Comparison of ENCODE assay signal across 12 cellular contexts in the genomic region with DNA sequence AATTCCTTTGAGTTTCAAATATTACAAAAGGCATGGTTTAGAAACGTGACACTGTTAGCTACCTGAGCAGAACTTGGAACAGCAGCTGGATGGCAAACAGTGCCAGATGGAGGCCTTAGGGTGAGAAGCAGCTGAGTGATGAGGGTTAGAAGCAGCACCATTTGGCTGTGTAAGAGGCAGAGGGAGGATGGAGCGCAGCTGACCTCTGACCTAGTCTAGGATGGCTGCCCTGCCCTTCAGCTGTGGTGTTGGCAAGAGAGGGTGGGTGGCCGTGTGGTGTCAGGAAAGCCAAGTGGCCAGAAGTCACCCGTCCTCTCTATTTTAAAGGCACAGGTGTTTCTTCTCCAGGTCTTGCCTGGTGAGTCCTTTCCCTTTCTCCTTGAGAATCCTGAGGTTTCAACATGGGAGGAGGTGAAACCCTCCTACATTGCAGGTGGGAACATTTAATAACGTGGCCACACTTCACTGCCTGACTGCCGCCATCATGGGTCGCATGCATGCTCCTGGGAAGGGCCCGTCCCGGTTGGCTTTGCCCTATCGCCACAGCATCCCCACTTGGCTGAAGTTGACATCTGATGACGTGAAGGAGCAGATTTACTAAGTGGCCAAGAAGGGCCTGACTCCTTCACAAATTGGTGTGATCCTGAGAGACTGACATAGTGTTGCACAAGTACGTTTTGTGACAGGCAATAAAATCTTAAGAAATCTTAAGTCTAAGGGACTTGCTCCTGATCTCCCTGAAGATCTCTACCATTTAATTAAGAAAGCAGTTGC. TPM values are rescaled to one million over a fixed set of nuclear protein-coding genes. Genes with fewer than 3 reads are reported as not detected.
A peak's percentile ranks its signal among the peaks of the same experiment; 100 is the strongest.
DNase-seq lines count a peak whose midpoint lies in the region; ATAC-seq and TF ChIP-seq lines count a peak whose summit lies in the region.
"Had no signal": no experiment of that assay in that cellular context is flagged by ENCODE, and none has a peak within 500 bp of the region (broad histone marks: within the 10 kb centered on the region; RNA-seq: fewer than 3 reads in every experiment).

No MANE protein-coding gene starts in this region.

- no peak overlapping the region for H3K9ac ChIP-seq in smooth muscle cell (ENCODE audit: low read depth)

- H3K4me2 ChIP-seq in smooth muscle cell, result no peak overlapping the region

- H3K27me3 ChIP-seq in RWPE2 (ENCODE audit: insufficient read depth, poor library complexity, severe bottlenecking) (no peaks in the 10 kb centered on the region), gastroesophageal sphincter (no peaks in the 10 kb centered on the region), smooth muscle cell (ENCODE audit: low read depth) (no peaks in the 10 kb centered on the region)
- H3K27me3 ChIP-seq: cardiac muscle cell, left lung had no signal

- no peak for TF ChIP-seq POLR2A in gastroesophageal sphincter (IDR thresholded peaks at IDR 0.05)

- ATAC-seq in RWPE2 (ENCODE audit: low read depth) (no peak), gastroesophageal sphincter (peak; percentile 58)

- H3K27ac ChIP-seq in RWPE2 (ENCODE audit: poor library complexity, severe bottlenecking), result peak overlapping the region; percentile 96
- H3K27ac ChIP-seq in gastroesophageal sphincter, result peak overlapping the region in 2 of 4 donors; percentile 29 to 50
- peak overlapping the region; percentile 21 for H3K27ac ChIP-seq in smooth muscle cell (ENCODE audit: low read depth)
- H3K27ac ChIP-seq in substantia nigra (ENCODE audit: low read depth, low read length, poor library complexity, severe bottlenecking), result no peak overlapping the region
- H3K27ac ChIP-seq: cardiac muscle cell, left lung had no signal

- no peaks in the 10 kb centered on the region for H3K79me2 ChIP-seq in smooth muscle cell (ENCODE audit: low read depth)

- DNase-seq in NCI-H1694 treated with DMSO at 0.1 percent for 48 hours (lab: John Stamatoyannopoulos, UW) (peak; percentile 26), RWPE2 (ENCODE audit: low spot score) (peak; percentile 63), smooth muscle cell (lab: John Stamatoyannopoulos, UW; ENCODE audit: unreplicated experiment) (no peak), NCI-H526 treated with DMSO at 0.1 percent for 48 hours (lab: John Stamatoyannopoulos, UW) (no peak), DMS53 (lab: John Stamatoyannopoulos, UW) (no peak), substantia nigra (lab: John Stamatoyannopoulos, UW) (no peak)
- DNase-seq: left lung; NCI-H2029; NK-92 treated with Interleukin-12 subunit alpha and Interleukin-12 subunit beta, amount 100 ng/mL, for 24 hours had no signal

- H3K9me3 ChIP-seq in RWPE2 (ENCODE audit: severe bottlenecking) (peaks cover 4% of the 10 kb centered on the region), gastroesophageal sphincter (peaks cover 0 to 9% (median 0%) of the 10 kb centered on the region in 3 donors), smooth muscle cell (replicated peaks; ENCODE audit: low read depth) (no peaks in the 10 kb centered on the region)

- H3K4me3 ChIP-seq in RWPE2 (ENCODE audit: severe bottlenecking), result no peak overlapping the region
- H3K4me3 ChIP-seq in gastroesophageal sphincter, result no peak overlapping the region
- H3K4me3 ChIP-seq in smooth muscle cell, result no peak overlapping the region
- H3K4me3 ChIP-seq: cardiac muscle cell, left lung had no signal

- no peak for TF ChIP-seq CTCF in RWPE2 (IDR thresholded peaks at IDR 0.05; ENCODE audit: poor library complexity, severe bottlenecking)
- no peak for TF ChIP-seq CTCF in gastroesophageal sphincter (IDR thresholded peaks at IDR 0.05)
- TF ChIP-seq CTCF in smooth muscle cell (IDR thresholded peaks at IDR 0.05; ENCODE audit: borderline replicate concordance, insufficient read depth, poor library complexity, severe bottlenecking), result no peak

- H3K4me1 ChIP-seq in RWPE2 (ENCODE audit: insufficient read depth, poor library complexity, severe bottlenecking) (peaks cover 39% of the 10 kb centered on the region), gastroesophageal sphincter (peaks cover 0 to 11% (median 7%) of the 10 kb centered on the region in 3 donors), smooth muscle cell (ENCODE audit: low read depth) (no peaks in the 10 kb centered on the region)

- no peak overlapping the region for H2AFZ ChIP-seq in smooth muscle cell (ENCODE audit: low read depth)

- no peaks in the 10 kb centered on the region for H3F3A ChIP-seq in smooth muscle cell (ENCODE audit: low read depth)

- H4K20me1 ChIP-seq in smooth muscle cell (ENCODE audit: low read depth), result no peaks in the 10 kb centered on the region

- no peak for TF ChIP-seq EP300 in gastroesophageal sphincter (IDR thresholded peaks at IDR 0.05)

- 77 to 83% methylated on average over 3 to 4 of the region's 12 CpGs for WGBS in gastroesophageal sphincter (ENCODE audit: low coverage in 1 of 2), 2 donors
- 92% methylated on average over 12 of the region's 12 CpGs for WGBS in smooth muscle cell (ENCODE audit: low lambda C conversion rate)

- no peaks in the 10 kb centered on the region for H3K36me3 ChIP-seq in RWPE2 (ENCODE audit: low read depth)
- no peaks in the 10 kb centered on the region for H3K36me3 ChIP-seq in gastroesophageal sphincter
- H3K36me3 ChIP-seq in smooth muscle cell (ENCODE audit: low read depth), result no peaks in the 10 kb centered on the region
- H3K36me3 ChIP-seq: cardiac muscle cell, left lung had no signal

RNA-seq across cellular contexts. Expression of gene BCL2L10, which starts 17.6 kb away (rescaled TPM):
- total RNA-seq in gastroesophageal sphincter (under 1 TPM in 1 of 4 donors, not detected in 3; 0.54 TPM), smooth muscle cell (0.31 TPM in 1 of 2 replicates, not detected in the other)
- not detected in 2 replicates for polyA plus RNA-seq in smooth muscle cell
- total RNA-seq: SK-MEL-5 had no signal
- polyA plus RNA-seq: cardiac muscle cell had no signal

Comparison
In these comparisons a context has a peak if more than half of its experiments do, and no peak if none do; other contexts are left out.
1. DNase-seq: peak in NCI-H1694 treated with DMSO at 0.1 percent for 48 hours (single experiment) and RWPE2 (single experiment); none in smooth muscle cell (single experiment), NCI-H526 treated with DMSO at 0.1 percent for 48 hours (single experiment), DMS53 (single experiment) and substantia nigra (0 of 49).